ENCODE assay signal across 16 cellular contexts in genomic region chr22:20519558-20519957, GRCh38. TPM values are rescaled to one million over a fixed set of nuclear protein-coding genes. Genes with fewer than 3 reads are reported as not detected.
DNase-seq lines count a peak whose midpoint lies in the region; ATAC-seq and TF ChIP-seq lines count a peak whose summit lies in the region.
"Had no signal": no experiment of that assay in that cellular context is flagged by ENCODE, and none has a peak within 500 bp of the region (broad histone marks: within the 10 kb centered on the region; RNA-seq: fewer than 3 reads in every experiment).

No MANE protein-coding gene starts in this region.

- no peaks in the 10 kb centered on the region for H3K9me3 ChIP-seq in neural progenitor cell (ENCODE audit: low read depth)
- H3K9me3 ChIP-seq: SJSA1 had no signal

- DNase-seq in activated naive CD4-positive, alpha-beta T cell treated with anti-CD3 and anti-CD28 coated beads, Interleukin-2, amount 50 U/mL, for 72 hours (ENCODE audit: low spot score in 2 of 2): no peak
- no peak for DNase-seq in activated naive CD4-positive, alpha-beta T cell treated with anti-CD3 and anti-CD28 coated beads, Interleukin-2, amount 10 ng/mL, durations not matched to agents 7 days and 5 days
- DNase-seq in activated T-helper 2 cell treated with anti-CD3 and anti-CD28 coated beads, Interferon-gamma antibody, Interleukin-2, Interleukin-4, amounts not matched to agents 10 μg/mL and 5 μg/mL and 100 μg/mL, durations not matched to agents 14 hours and 24 hours and 36 hours (ENCODE audit: low spot score): no peak
- DNase-seq in immature natural killer cell (no peak), HUDEP-2 (lab: John Stamatoyannopoulos, UW; ENCODE audit: unreplicated experiment in 76 of 76) (no peak), neural progenitor cell (ENCODE audit: low spot score) (no peak)
- no peak for DNase-seq in stimulated activated naive CD8-positive, alpha-beta T cell treated with anti-CD3 and anti-CD28 coated beads, Interleukin-15, amount 100 ng/mL, for 72 hours
- DNase-seq: activated T-cell treated with anti-CD3 and anti-CD28 coated beads, Interleukin-2, amount 50 U/mL, for 1 hour; Calu3; caudate nucleus; effector CD8-positive, alpha-beta T cell; hippocampal formation; NCI-H526 had no signal

- H3K4me3 Mint-ChIP-seq in activated naive CD4-positive, alpha-beta T cell treated with anti-CD3 and anti-CD28 coated beads, Interleukin-2, amount 10 ng/mL, durations not matched to agents 7 days and 5 days: no peak overlapping the region
- H3K4me3 Mint-ChIP-seq in activated T-helper 2 cell treated with anti-CD3 and anti-CD28 coated beads, Interferon-gamma antibody, Interleukin-2, Interleukin-4, amounts not matched to agents 10 μg/mL and 5 μg/mL and 100 μg/mL, durations not matched to agents 14 hours and 24 hours and 36 hours (ENCODE audit: low read depth): no peak overlapping the region
- no peak overlapping the region for H3K4me3 Mint-ChIP-seq in immature natural killer cell
- H3K4me3 Mint-ChIP-seq in stimulated activated naive CD8-positive, alpha-beta T cell treated with anti-CD3 and anti-CD28 coated beads, Interleukin-15, amount 100 ng/mL, for 72 hours: peak overlapping the region; percentile 23 to 71
- H3K4me3 Mint-ChIP-seq in neural progenitor cell: no peak overlapping the region
- H3K4me3 Mint-ChIP-seq: mesothelial cell of epicardium had no signal

- peaks cover 75% of the 10 kb centered on the region for H3K79me2 ChIP-seq in neural progenitor cell (ENCODE audit: low read depth)

- H3K4me2 ChIP-seq in neural progenitor cell: no peak overlapping the region

- H4K20me1 ChIP-seq in neural progenitor cell (ENCODE audit: low read depth): peaks cover 75% of the 10 kb centered on the region

- intact Hi-C loops in activated T-helper 2 cell treated with anti-CD3 and anti-CD28 coated beads, Interferon-gamma antibody, Interleukin-2, Interleukin-4, amounts not matched to agents 10 μg/mL and 5 μg/mL and 100 μg/mL, durations not matched to agents 14 hours and 24 hours and 36 hours (cut with micrococcal nuclease): no loop called here

- H3K4me1 ChIP-seq in neural progenitor cell: no peaks in the 10 kb centered on the region

- peaks cover 70% of the 10 kb centered on the region for H3K4me1 Mint-ChIP-seq in activated naive CD4-positive, alpha-beta T cell treated with anti-CD3 and anti-CD28 coated beads, Interleukin-2, amount 10 ng/mL, durations not matched to agents 7 days and 5 days
- peaks cover 61% of the 10 kb centered on the region for H3K4me1 Mint-ChIP-seq in activated T-helper 2 cell treated with anti-CD3 and anti-CD28 coated beads, Interferon-gamma antibody, Interleukin-2, Interleukin-4, amounts not matched to agents 10 μg/mL and 5 μg/mL and 100 μg/mL, durations not matched to agents 14 hours and 24 hours and 36 hours (ENCODE audit: low read depth)
- H3K4me1 Mint-ChIP-seq in immature natural killer cell (peaks cover 79 to 86% of the 10 kb centered on the region in 2 donors), neural progenitor cell (peaks cover 15% of the 10 kb centered on the region)
- H3K4me1 Mint-ChIP-seq in stimulated activated naive CD8-positive, alpha-beta T cell treated with anti-CD3 and anti-CD28 coated beads, Interleukin-15, amount 100 ng/mL, for 72 hours: peaks cover 85% of the 10 kb centered on the region

- no peak overlapping the region for H2AFZ ChIP-seq in neural progenitor cell (replicated peaks)

- TF ChIP-seq CTCF in neural progenitor cell (IDR thresholded peaks at IDR 0.05): no peak

- no peak overlapping the region for H3K4me3 ChIP-seq in neural progenitor cell
- H3K4me3 ChIP-seq: SJSA1 had no signal

- H3K27me3 ChIP-seq in neural progenitor cell: no peaks in the 10 kb centered on the region
- H3K27me3 ChIP-seq: SJSA1 had no signal

- no peaks in the 10 kb centered on the region for H3K9me3 Mint-ChIP-seq in activated naive CD4-positive, alpha-beta T cell treated with anti-CD3 and anti-CD28 coated beads, Interleukin-2, amount 50 U/mL, for 72 hours
- no peaks in the 10 kb centered on the region for H3K9me3 Mint-ChIP-seq in activated naive CD4-positive, alpha-beta T cell treated with anti-CD3 and anti-CD28 coated beads, Interleukin-2, amount 10 ng/mL, durations not matched to agents 7 days and 5 days
- H3K9me3 Mint-ChIP-seq in activated T-helper 2 cell treated with anti-CD3 and anti-CD28 coated beads, Interferon-gamma antibody, Interleukin-2, Interleukin-4, amounts not matched to agents 10 μg/mL and 5 μg/mL and 100 μg/mL, durations not matched to agents 14 hours and 24 hours and 36 hours: no peaks in the 10 kb centered on the region
- H3K9me3 Mint-ChIP-seq in immature natural killer cell: no peaks in the 10 kb centered on the region
- no peaks in the 10 kb centered on the region for H3K9me3 Mint-ChIP-seq in stimulated activated naive CD8-positive, alpha-beta T cell treated with anti-CD3 and anti-CD28 coated beads, Interleukin-15, amount 100 ng/mL, for 72 hours
- no peaks in the 10 kb centered on the region for H3K9me3 Mint-ChIP-seq in neural progenitor cell
- H3K9me3 Mint-ChIP-seq: mesothelial cell of epicardium had no signal

- no peak overlapping the region for H3K9ac ChIP-seq in neural progenitor cell

- no peaks in the 10 kb centered on the region for H3K36me3 ChIP-seq in neural progenitor cell

- no peak for ATAC-seq in activated naive CD4-positive, alpha-beta T cell treated with anti-CD3 and anti-CD28 coated beads, Interleukin-2, amount 50 U/mL, for 72 hours
- ATAC-seq in stimulated activated naive CD8-positive, alpha-beta T cell treated with anti-CD3 and anti-CD28 coated beads, Interleukin-15, amount 100 ng/mL, for 72 hours: no peak
- ATAC-seq in HG02798 (IDR thresholded peaks at IDR 0.05; ENCODE audit: poor library complexity, unreplicated experiment): no peak

- H3K27ac ChIP-seq in neural progenitor cell: no peak overlapping the region
- H3K27ac ChIP-seq: SJSA1 had no signal

- H3K27me3 Mint-ChIP-seq in activated naive CD4-positive, alpha-beta T cell treated with anti-CD3 and anti-CD28 coated beads, Interleukin-2, amount 10 ng/mL, durations not matched to agents 7 days and 5 days: no peaks in the 10 kb centered on the region
- H3K27me3 Mint-ChIP-seq in activated T-helper 2 cell treated with anti-CD3 and anti-CD28 coated beads, Interferon-gamma antibody, Interleukin-2, Interleukin-4, amounts not matched to agents 10 μg/mL and 5 μg/mL and 100 μg/mL, durations not matched to agents 14 hours and 24 hours and 36 hours (ENCODE audit: low read depth): no peaks in the 10 kb centered on the region
- H3K27me3 Mint-ChIP-seq in immature natural killer cell (ENCODE audit: low read depth in 3 of 3) (peaks cover 0 to 1% (median 0%) of the 10 kb centered on the region in 3 donors), neural progenitor cell (ENCODE audit: insufficient read depth, low read depth) (peaks cover 2% of the 10 kb centered on the region)
- H3K27me3 Mint-ChIP-seq in stimulated activated naive CD8-positive, alpha-beta T cell treated with anti-CD3 and anti-CD28 coated beads, Interleukin-15, amount 100 ng/mL, for 72 hours: no peaks in the 10 kb centered on the region

- no peaks in the 10 kb centered on the region for H3F3A ChIP-seq in neural progenitor cell (ENCODE audit: low read depth)

- CTCF ChIA-PET in activated naive CD4-positive, alpha-beta T cell treated with anti-CD3 and anti-CD28 coated beads, Interleukin-2, amount 10 ng/mL, durations not matched to agents 7 days and 5 days (lab: Charles Lee): no interaction called here

- peaks cover 0 to 14% of the 10 kb centered on the region in 2 donors for H3K36me3 Mint-ChIP-seq in activated naive CD4-positive, alpha-beta T cell treated with anti-CD3 and anti-CD28 coated beads, Interleukin-2, amount 50 U/mL, for 72 hours
- H3K36me3 Mint-ChIP-seq in activated naive CD4-positive, alpha-beta T cell treated with anti-CD3 and anti-CD28 coated beads, Interleukin-2, amount 10 ng/mL, durations not matched to agents 7 days and 5 days: peaks cover 48% of the 10 kb centered on the region
- peaks cover 62% of the 10 kb centered on the region for H3K36me3 Mint-ChIP-seq in activated T-helper 2 cell treated with anti-CD3 and anti-CD28 coated beads, Interferon-gamma antibody, Interleukin-2, Interleukin-4, amounts not matched to agents 10 μg/mL and 5 μg/mL and 100 μg/mL, durations not matched to agents 14 hours and 24 hours and 36 hours (ENCODE audit: low read depth)
- H3K36me3 Mint-ChIP-seq in immature natural killer cell: peaks cover 0 to 10% (median 10%) of the 10 kb centered on the region in 3 donors
- peaks cover 20% of the 10 kb centered on the region for H3K36me3 Mint-ChIP-seq in neural progenitor cell

- peak overlapping the region; percentile 75 to 96 for H3K27ac Mint-ChIP-seq in activated naive CD4-positive, alpha-beta T cell treated with anti-CD3 and anti-CD28 coated beads, Interleukin-2, amount 50 U/mL, for 72 hours
- H3K27ac Mint-ChIP-seq in activated naive CD4-positive, alpha-beta T cell treated with anti-CD3 and anti-CD28 coated beads, Interleukin-2, amount 10 ng/mL, durations not matched to agents 7 days and 5 days: no peak overlapping the region
- peak overlapping the region; percentile 29 for H3K27ac Mint-ChIP-seq in activated T-helper 2 cell treated with anti-CD3 and anti-CD28 coated beads, Interferon-gamma antibody, Interleukin-2, Interleukin-4, amounts not matched to agents 10 μg/mL and 5 μg/mL and 100 μg/mL, durations not matched to agents 14 hours and 24 hours and 36 hours
- H3K27ac Mint-ChIP-seq in immature natural killer cell (peak overlapping the region in 5 of 6 donors; percentile 11 to 88 (median 35)), neural progenitor cell (no peak overlapping the region)
- H3K27ac Mint-ChIP-seq in stimulated activated naive CD8-positive, alpha-beta T cell treated with anti-CD3 and anti-CD28 coated beads, Interleukin-15, amount 100 ng/mL, for 72 hours: peak overlapping the region; percentile 9 to 79
- H3K27ac Mint-ChIP-seq: mesothelial cell of epicardium had no signal

RNA-seq across cellular contexts. Expression of gene MED15, which starts 12.1 kb away (rescaled TPM):
- total RNA-seq in activated naive CD4-positive, alpha-beta T cell treated with anti-CD3 and anti-CD28 coated beads, Interleukin-2, amount 50 U/mL, for 72 hours: 100 to 1,000 TPM in 1 of 2 donors, 10 to 100 TPM in 1; 88.9 to 137 TPM
- total RNA-seq in activated T-helper 2 cell treated with anti-CD3 and anti-CD28 coated beads, Interferon-gamma antibody, Interleukin-2, Interleukin-4, amounts not matched to agents 10 μg/mL and 5 μg/mL and 100 μg/mL, durations not matched to agents 14 hours and 24 hours and 36 hours: 123 and 129 TPM in 2 replicates
- polyA plus RNA-seq in immature natural killer cell: 10 to 100 TPM; 12.1 to 91.3 (median 23.0) TPM
- total RNA-seq in neural progenitor cell (ENCODE audit: low replicate concordance): 11.4 and 21.3 TPM in 2 replicates

RNA-seq across cellular contexts. Expression of gene KLHL22, which starts 24.0 kb away (rescaled TPM):
- 10 to 100 TPM; 18.0 to 20.2 TPM for total RNA-seq in activated naive CD4-positive, alpha-beta T cell treated with anti-CD3 and anti-CD28 coated beads, Interleukin-2, amount 50 U/mL, for 72 hours
- 34.0 and 38.0 TPM in 2 replicates for total RNA-seq in activated T-helper 2 cell treated with anti-CD3 and anti-CD28 coated beads, Interferon-gamma antibody, Interleukin-2, Interleukin-4, amounts not matched to agents 10 μg/mL and 5 μg/mL and 100 μg/mL, durations not matched to agents 14 hours and 24 hours and 36 hours
- polyA plus RNA-seq in immature natural killer cell: 10 to 100 TPM; 12.8 to 26.3 (median 26.1) TPM
- total RNA-seq in neural progenitor cell (ENCODE audit: low replicate concordance): 14.3 and 31.9 TPM in 2 replicates

Comparison
In these comparisons a context has a peak if more than half of its experiments do, and no peak if none do; other contexts are left out.
1. H3K27ac Mint-ChIP-seq: peak in activated naive CD4-positive, alpha-beta T cell treated with anti-CD3 and anti-CD28 coated beads, Interleukin-2, amount 50 U/mL, for 72 hours (2 of 2), activated T-helper 2 cell treated with anti-CD3 and anti-CD28 coated beads, Interferon-gamma antibody, Interleukin-2, Interleukin-4, amounts not matched to agents 10 μg/mL and 5 μg/mL and 100 μg/mL, durations not matched to agents 14 hours and 24 hours and 36 hours (single experiment), immature natural killer cell (5 of 6) and stimulated activated naive CD8-positive, alpha-beta T cell treated with anti-CD3 and anti-CD28 coated beads, Interleukin-15, amount 100 ng/mL, for 72 hours (2 of 2); none in activated naive CD4-positive, alpha-beta T cell treated with anti-CD3 and anti-CD28 coated beads, Interleukin-2, amount 10 ng/mL, durations not matched to agents 7 days and 5 days (single experiment) and neural progenitor cell (single experiment).
2. H3K4me3 Mint-ChIP-seq: peak in stimulated activated naive CD8-positive, alpha-beta T cell treated with anti-CD3 and anti-CD28 coated beads, Interleukin-15, amount 100 ng/mL, for 72 hours (2 of 2); none in activated naive CD4-positive, alpha-beta T cell treated with anti-CD3 and anti-CD28 coated beads, Interleukin-2, amount 10 ng/mL, durations not matched to agents 7 days and 5 days (single experiment), activated T-helper 2 cell treated with anti-CD3 and anti-CD28 coated beads, Interferon-gamma antibody, Interleukin-2, Interleukin-4, amounts not matched to agents 10 μg/mL and 5 μg/mL and 100 μg/mL, durations not matched to agents 14 hours and 24 hours and 36 hours (single experiment), immature natural killer cell (0 of 5) and neural progenitor cell (single experiment).